In the genomic region with DNA sequence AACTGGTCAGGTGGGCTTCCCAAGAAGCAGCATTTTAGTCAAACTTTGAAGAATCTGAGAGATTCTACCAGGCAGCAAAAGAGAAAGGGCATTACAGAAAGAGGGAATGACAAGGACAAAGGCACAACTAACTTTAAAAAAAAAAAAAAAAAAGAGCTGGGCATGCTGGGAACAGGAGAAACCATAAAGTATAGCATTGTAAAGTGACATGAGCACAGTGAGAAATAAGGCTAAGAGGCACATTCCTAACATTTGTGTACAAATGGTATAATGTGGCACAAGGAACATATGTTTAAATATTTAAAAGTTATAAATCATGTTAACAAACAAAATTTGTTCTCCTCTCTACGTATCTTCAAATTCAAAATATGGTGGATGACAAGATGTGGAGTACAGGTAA, we compare ENCODE assay signal across 11 cellular contexts.
"Had no signal": no experiment of that assay in that cellular context is flagged by ENCODE, and none has a peak within 500 bp of the region (broad histone marks: within the 10 kb centered on the region; RNA-seq: fewer than 3 reads in every experiment).

No MANE protein-coding gene starts in this region.

- H3K9ac ChIP-seq: parathyroid adenoma had no signal

- H3K4me1 ChIP-seq: parathyroid adenoma, thyroid gland had no signal

- H3K36me3 ChIP-seq: thyroid gland had no signal

- H3K4me1 Mint-ChIP-seq: neural crest cell had no signal

- H3K27ac Mint-ChIP-seq: activated naive CD4-positive, alpha-beta T cell treated with anti-CD3 and anti-CD28 coated beads, Interleukin-2, amount 50 U/mL, for 72 hours; activated T-cell treated with anti-CD3 and anti-CD28 coated beads, Interleukin-2, amount 50 U/mL, for 24 hours; T-helper 1 cell treated with Interleukin-12 subunit alpha and Interleukin-12 subunit beta and Interleukin-4 antibody, amounts not matched to agents 30 μg/mL and 1 μg/mL, for 36 hours had no signal

- H3K9me3 ChIP-seq: thyroid gland had no signal

- H3K4me3 Mint-ChIP-seq: activated T-cell treated with anti-CD3 and anti-CD28 coated beads, Interleukin-2, amount 50 U/mL, for 24 hours; neural crest cell; T-helper 1 cell treated with Interleukin-12 subunit alpha and Interleukin-12 subunit beta and Interleukin-4 antibody, amounts not matched to agents 30 μg/mL and 1 μg/mL, for 36 hours had no signal

- H3K27me3 ChIP-seq: foreskin keratinocyte, thyroid gland had no signal

- DNase-seq: activated CD4-positive, alpha-beta T cell treated with anti-CD3 and anti-CD28 coated beads, Interleukin-2, amount 50 U/mL, for 4 hours; activated effector memory CD4-positive, alpha-beta T cell treated with anti-CD3 and anti-CD28 coated beads, Interleukin-2, amount 50 U/mL, for 16 hours; activated T-cell treated with anti-CD3 and anti-CD28 coated beads, Interleukin-2, amount 50 U/mL, for 24 hours; thyroid gland had no signal

- H2AFZ ChIP-seq: parathyroid adenoma had no signal

- H3K79me2 ChIP-seq: parathyroid adenoma had no signal

- ATAC-seq: left lobe of liver had no signal

- H3K4me3 ChIP-seq: skin epidermis, thyroid gland had no signal

- H3K27ac ChIP-seq: parathyroid adenoma, skin epidermis, thyroid gland had no signal
